ENCODE assay signal across 29 cellular contexts in genomic region chr2:60313470-60314172, GRCh38.
A peak's percentile ranks its signal among the peaks of the same experiment; 100 is the strongest.
DNase-seq lines count a peak whose midpoint lies in the region; ATAC-seq and TF ChIP-seq lines count a peak whose summit lies in the region.
"Had no signal": no experiment of that assay in that cellular context is flagged by ENCODE, and none has a peak within 500 bp of the region (broad histone marks: within the 10 kb centered on the region; RNA-seq: fewer than 3 reads in every experiment).

No MANE protein-coding gene starts in this region.

- H3K9me2 ChIP-seq in OCI-LY7 (ENCODE audit: insufficient read depth, low read length): no peaks in the 10 kb centered on the region

- peaks cover 100% of the 10 kb centered on the region for H3K4me1 ChIP-seq in OCI-LY7 (ENCODE audit: insufficient read depth, low read length, poor library complexity, severe bottlenecking)
- H3K4me1 ChIP-seq: BE2C, suprapubic skin had no signal

- POLR2A ChIA-PET in activated naive CD8-positive, alpha-beta T cell treated with anti-CD3 and anti-CD28 coated beads, Interleukin-2, amount 10 ng/mL, durations not matched to agents 7 days and 5 days (lab: Charles Lee): no interaction called here
- POLR2A ChIA-PET in OCI-LY7 (lab: Charles Lee): interaction anchor here (0.5 to 3.5 kb wide), 15 partner anchors 12 to 242 kb away, joined by 3 to 28 read pairs (median 3); partner anchors contain the start of gene BCL11A

- intact Hi-C loops in OCI-LY7 (cut with micrococcal nuclease; ENCODE audit: unreplicated experiment): loop anchor here (10.0 kb wide), 1 partner anchor 429 kb away; no protein-coding TSS in a partner anchor

- no peaks in the 10 kb centered on the region for H3K36me3 ChIP-seq in OCI-LY7 (ENCODE audit: insufficient read depth, low read length)
- H3K36me3 ChIP-seq: BE2C, esophagus muscularis mucosa, spleen, suprapubic skin, uterus had no signal

- no peak for DNase-seq in activated naive CD8-positive, alpha-beta T cell treated with anti-CD3 and anti-CD28 coated beads, Interleukin-2, amount 10 ng/mL, durations not matched to agents 7 days and 5 days
- DNase-seq in activated naive CD8-positive, alpha-beta T cell treated with anti-CD3 and anti-CD28 coated beads for 36 hours: no peak
- DNase-seq in OCI-LY7 (ENCODE audit: low spot score): peak; percentile 69
- DNase-seq in stimulated activated naive B cell treated with anti-CD40 and anti-IgM and Interleukin-4, amounts not matched to agents 10 μg/mL and 1 μg/mL and 100 μg/mL, for 72 hours: no peak
- no peak for DNase-seq in stimulated activated CD4-positive, alpha-beta T cell treated with anti-CD3 and anti-CD28 coated beads, Interleukin-2, amount 100 ng/mL, for 24 hours
- DNase-seq: 8988T; activated CD4-positive, alpha-beta memory T cell treated with anti-CD3 and anti-CD28 coated beads, Interleukin-2, amount 10 ng/mL, durations not matched to agents 7 days and 5 days; activated naive CD4-positive, alpha-beta T cell treated with anti-CD3 and anti-CD28 coated beads, Interleukin-2, amount 50 U/mL, for 16 hours; activated T-cell treated with anti-CD3 and anti-CD28 coated beads, Interleukin-2, amount 50 U/mL, for 24 hours; BE2C; Caco-2; cerebellar nuclear complex; effector CD8-positive, alpha-beta T cell; EL; mucosa of descending colon; NCI-H1417; NCI-H2171; NCI-H526; SIG-M5; spleen; T-helper 17 cell; uterus had no signal

- H3K79me2 ChIP-seq in OCI-LY7 (ENCODE audit: insufficient read depth, low read depth, low read length): no peaks in the 10 kb centered on the region

- BruUV-seq in OCI-LY7 (replicated peaks; lab: Mats Ljungman, UMichigan): no TSS peak

- peaks cover 21% of the 10 kb centered on the region for H3K27me3 Mint-ChIP-seq in activated naive CD8-positive, alpha-beta T cell treated with anti-CD3 and anti-CD28 coated beads, Interleukin-2, amount 10 ng/mL, durations not matched to agents 7 days and 5 days
- peaks cover 8% of the 10 kb centered on the region for H3K27me3 Mint-ChIP-seq in activated naive CD8-positive, alpha-beta T cell treated with anti-CD3 and anti-CD28 coated beads for 36 hours
- no peaks in the 10 kb centered on the region for H3K27me3 Mint-ChIP-seq in stimulated activated naive B cell treated with anti-CD40 and anti-IgM and Interleukin-4, amounts not matched to agents 10 μg/mL and 1 μg/mL and 100 μg/mL, for 72 hours
- H3K27me3 Mint-ChIP-seq: activated T-cell treated with anti-CD3 and anti-CD28 coated beads, Interleukin-2, amount 50 U/mL, for 24 hours had no signal

- H2AFZ ChIP-seq in OCI-LY7 (ENCODE audit: low read length): peak overlapping the region; percentile 84; the same call in 1 of the 2 replicates

- no peaks in the 10 kb centered on the region for H3K9me3 ChIP-seq in OCI-LY7 (ENCODE audit: low read length)
- H3K9me3 ChIP-seq: BE2C, Caco-2, esophagus muscularis mucosa, mucosa of descending colon, spleen, suprapubic skin, uterus had no signal

- peak overlapping the region; percentile 79 for H3K4me2 ChIP-seq in OCI-LY7 (ENCODE audit: low read length)

- H4K20me1 ChIP-seq in OCI-LY7 (ENCODE audit: insufficient read depth, low read length): no peaks in the 10 kb centered on the region

- peaks cover 3% of the 10 kb centered on the region for H3K36me3 Mint-ChIP-seq in activated naive CD8-positive, alpha-beta T cell treated with anti-CD3 and anti-CD28 coated beads, Interleukin-2, amount 10 ng/mL, durations not matched to agents 7 days and 5 days
- no peaks in the 10 kb centered on the region for H3K36me3 Mint-ChIP-seq in activated naive CD8-positive, alpha-beta T cell treated with anti-CD3 and anti-CD28 coated beads for 36 hours
- H3K36me3 Mint-ChIP-seq in stimulated activated naive B cell treated with anti-CD40 and anti-IgM and Interleukin-4, amounts not matched to agents 10 μg/mL and 1 μg/mL and 100 μg/mL, for 72 hours: no peaks in the 10 kb centered on the region

- peak overlapping the region; percentile 41 for H3K27ac ChIP-seq in OCI-LY7 (ENCODE audit: low read depth, low read length, poor library complexity, severe bottlenecking)
- H3K27ac ChIP-seq: esophagus muscularis mucosa, spleen, suprapubic skin, uterus, VCaP had no signal

- TF ChIP-seq CTCF in OCI-LY7 (conservative IDR thresholded peaks at IDR 0.05; ENCODE audit: low read length): 0 out of 2 replicates have a peak, but pooled peaks have one; percentile 22

- H3K9me3 Mint-ChIP-seq in activated naive CD8-positive, alpha-beta T cell treated with anti-CD3 and anti-CD28 coated beads, Interleukin-2, amount 10 ng/mL, durations not matched to agents 7 days and 5 days: no peaks in the 10 kb centered on the region
- no peaks in the 10 kb centered on the region for H3K9me3 Mint-ChIP-seq in activated naive CD8-positive, alpha-beta T cell treated with anti-CD3 and anti-CD28 coated beads for 36 hours
- no peaks in the 10 kb centered on the region for H3K9me3 Mint-ChIP-seq in stimulated activated naive B cell treated with anti-CD40 and anti-IgM and Interleukin-4, amounts not matched to agents 10 μg/mL and 1 μg/mL and 100 μg/mL, for 72 hours
- H3K9me3 Mint-ChIP-seq: activated CD4-positive, alpha-beta memory T cell treated with anti-CD3 and anti-CD28 coated beads, Interleukin-2, amount 10 ng/mL, durations not matched to agents 7 days and 5 days; activated T-cell treated with anti-CD3 and anti-CD28 coated beads, Interleukin-2, amount 50 U/mL, for 24 hours had no signal

- CTCF ChIA-PET in OCI-LY7 (lab: Charles Lee; ENCODE audit: unreplicated experiment): interaction anchor here (0.9 to 1.7 kb wide), 5 partner anchors 9 to 41 kb away, joined by 3 to 8 read pairs (median 4); no protein-coding TSS in a partner anchor

- H3K4me3 ChIP-seq in OCI-LY7 (ENCODE audit: low read depth, low read length, poor library complexity, severe bottlenecking): no peak overlapping the region
- H3K4me3 ChIP-seq: esophagus muscularis mucosa, mucosa of descending colon, spleen, suprapubic skin, uterus had no signal

- ATAC-seq in activated naive CD8-positive, alpha-beta T cell treated with anti-CD3 and anti-CD28 coated beads, Interleukin-2, amount 10 ng/mL, durations not matched to agents 7 days and 5 days (ENCODE audit: low read depth): no peak
- ATAC-seq in HG02759 (IDR thresholded peaks at IDR 0.05; ENCODE audit: unreplicated experiment) (peak; percentile 24), GM19467 (IDR thresholded peaks at IDR 0.05; ENCODE audit: unreplicated experiment) (no peak), GM18519 (IDR thresholded peaks at IDR 0.05; ENCODE audit: low FRiP score, unreplicated experiment) (no peak)
- no peak for ATAC-seq in stimulated activated naive B cell treated with anti-CD40 and anti-IgM and Interleukin-4, amounts not matched to agents 10 μg/mL and 1 μg/mL and 100 μg/mL, for 72 hours (replicated peaks)
- ATAC-seq: left lobe of liver, mucosa of descending colon, T-helper 17 cell had no signal

- H3K27ac Mint-ChIP-seq in activated naive CD8-positive, alpha-beta T cell treated with anti-CD3 and anti-CD28 coated beads, Interleukin-2, amount 10 ng/mL, durations not matched to agents 7 days and 5 days: peak overlapping the region; percentile 73
- no peak overlapping the region for H3K27ac Mint-ChIP-seq in activated naive CD8-positive, alpha-beta T cell treated with anti-CD3 and anti-CD28 coated beads for 36 hours
- peak overlapping the region; percentile 21 for H3K27ac Mint-ChIP-seq in stimulated activated naive B cell treated with anti-CD40 and anti-IgM and Interleukin-4, amounts not matched to agents 10 μg/mL and 1 μg/mL and 100 μg/mL, for 72 hours
- H3K27ac Mint-ChIP-seq: activated CD4-positive, alpha-beta memory T cell treated with anti-CD3 and anti-CD28 coated beads, Interleukin-2, amount 10 ng/mL, durations not matched to agents 7 days and 5 days; activated T-cell treated with anti-CD3 and anti-CD28 coated beads, Interleukin-2, amount 50 U/mL, for 24 hours; T-helper 17 cell had no signal

- no peak overlapping the region for H3K4me3 Mint-ChIP-seq in activated naive CD8-positive, alpha-beta T cell treated with anti-CD3 and anti-CD28 coated beads, Interleukin-2, amount 10 ng/mL, durations not matched to agents 7 days and 5 days
- no peak overlapping the region for H3K4me3 Mint-ChIP-seq in activated naive CD8-positive, alpha-beta T cell treated with anti-CD3 and anti-CD28 coated beads for 36 hours
- H3K4me3 Mint-ChIP-seq in stimulated activated naive B cell treated with anti-CD40 and anti-IgM and Interleukin-4, amounts not matched to agents 10 μg/mL and 1 μg/mL and 100 μg/mL, for 72 hours: no peak overlapping the region
- H3K4me3 Mint-ChIP-seq: activated CD4-positive, alpha-beta memory T cell treated with anti-CD3 and anti-CD28 coated beads, Interleukin-2, amount 10 ng/mL, durations not matched to agents 7 days and 5 days; activated T-cell treated with anti-CD3 and anti-CD28 coated beads, Interleukin-2, amount 50 U/mL, for 24 hours; T-helper 17 cell had no signal

- peaks cover 19% of the 10 kb centered on the region for H3K4me1 Mint-ChIP-seq in activated naive CD8-positive, alpha-beta T cell treated with anti-CD3 and anti-CD28 coated beads, Interleukin-2, amount 10 ng/mL, durations not matched to agents 7 days and 5 days
- peaks cover 10% of the 10 kb centered on the region for H3K4me1 Mint-ChIP-seq in activated naive CD8-positive, alpha-beta T cell treated with anti-CD3 and anti-CD28 coated beads for 36 hours
- H3K4me1 Mint-ChIP-seq in stimulated activated naive B cell treated with anti-CD40 and anti-IgM and Interleukin-4, amounts not matched to agents 10 μg/mL and 1 μg/mL and 100 μg/mL, for 72 hours: peaks cover 57 to 95% of the 10 kb centered on the region in 2 donors
- H3K4me1 Mint-ChIP-seq: T-helper 17 cell had no signal
